29 cellular contexts compared by ENCODE assay signal in the genomic region with DNA sequence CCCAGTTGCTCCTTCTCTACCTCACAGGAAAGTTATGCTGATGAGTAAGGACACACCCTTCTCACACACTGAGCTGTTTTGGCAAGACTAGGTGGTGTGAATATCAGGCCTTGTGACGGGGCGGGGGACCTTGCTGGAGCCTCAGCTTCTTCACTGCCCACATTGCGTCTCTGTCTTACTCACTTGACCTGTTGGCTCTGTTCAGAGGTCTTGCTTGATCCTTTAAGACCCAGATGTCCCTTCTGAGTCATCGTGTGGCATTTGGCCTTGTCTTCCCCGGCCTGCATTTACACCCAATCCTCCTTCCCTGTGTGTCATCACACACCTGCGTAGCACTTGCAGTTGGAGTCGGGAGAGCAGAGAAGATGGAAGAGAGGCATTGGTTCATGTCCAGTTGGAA. TPM values are rescaled to one million over a fixed set of nuclear protein-coding genes. Genes with fewer than 3 reads are reported as not detected.
DNase-seq lines count a peak whose midpoint lies in the region; ATAC-seq, FAIRE-seq and TF ChIP-seq lines count a peak whose summit lies in the region.
"Had no signal": no experiment of that assay in that cellular context is flagged by ENCODE, and none has a peak within 500 bp of the region (broad histone marks: within the 10 kb centered on the region; RNA-seq: fewer than 3 reads in every experiment).

No MANE protein-coding gene starts in this region.

- no peak overlapping the region for H3K4me3 Mint-ChIP-seq in progenitor cell of endocrine pancreas (ENCODE audit: low read depth)
- H3K4me3 Mint-ChIP-seq in activated CD4-positive, alpha-beta memory T cell treated with anti-CD3 and anti-CD28 coated beads for 36 hours = no peak overlapping the region
- H3K4me3 Mint-ChIP-seq: activated CD4-positive, alpha-beta T cell treated with anti-CD3 and anti-CD28 coated beads, Interleukin-2, amount 10 ng/mL, durations not matched to agents 7 days and 5 days; activated naive CD8-positive, alpha-beta T cell treated with anti-CD3 and anti-CD28 coated beads, Interleukin-2, amount 50 U/mL, for 24 hours; endodermal cell; naive B cell; stimulated activated memory B cell treated with anti-CD40 and anti-IgM and Interleukin-4, amounts not matched to agents 10 μg/mL and 1 μg/mL and 100 μg/mL, for 72 hours had no signal

- no peak for ATAC-seq in left lobe of liver
- ATAC-seq: activated naive CD8-positive, alpha-beta T cell treated with anti-CD3 and anti-CD28 coated beads, Interleukin-2, amount 50 U/mL, for 24 hours; stimulated activated memory B cell treated with anti-CD40 and anti-IgM and Interleukin-4, amounts not matched to agents 10 μg/mL and 1 μg/mL and 100 μg/mL, for 72 hours had no signal

- H3K9me2 ChIP-seq in GM23248 (ENCODE audit: insufficient read depth) = no peaks in the 10 kb centered on the region

- H3K36me3 ChIP-seq in GM23248 (ENCODE audit: low read depth) = no peaks in the 10 kb centered on the region
- no peaks in the 10 kb centered on the region for H3K36me3 ChIP-seq in MG63
- H3K36me3 ChIP-seq in bronchial epithelial cell (ENCODE audit: control insufficient read depth, insufficient read depth, low read length) = no peaks in the 10 kb centered on the region
- no peaks in the 10 kb centered on the region for H3K36me3 ChIP-seq in WERI-Rb-1
- H3K36me3 ChIP-seq: sigmoid colon, thoracic aorta had no signal

- intact Hi-C loops in activated CD4-positive, alpha-beta memory T cell treated with anti-CD3 and anti-CD28 coated beads for 36 hours (cut with micrococcal nuclease) = no loop called here

- no peaks in the 10 kb centered on the region for H3K4me1 Mint-ChIP-seq in progenitor cell of endocrine pancreas (ENCODE audit: low read depth)
- peaks cover 3% of the 10 kb centered on the region for H3K4me1 Mint-ChIP-seq in activated CD4-positive, alpha-beta memory T cell treated with anti-CD3 and anti-CD28 coated beads for 36 hours (ENCODE audit: low read depth)
- H3K4me1 Mint-ChIP-seq: endodermal cell had no signal

- no peaks in the 10 kb centered on the region for H3K27me3 Mint-ChIP-seq in progenitor cell of endocrine pancreas
- H3K27me3 Mint-ChIP-seq in activated CD4-positive, alpha-beta memory T cell treated with anti-CD3 and anti-CD28 coated beads for 36 hours = no peaks in the 10 kb centered on the region
- H3K27me3 Mint-ChIP-seq: naive B cell; stimulated activated memory B cell treated with anti-CD40 and anti-IgM and Interleukin-4, amounts not matched to agents 10 μg/mL and 1 μg/mL and 100 μg/mL, for 72 hours had no signal

- POLR2A ChIA-PET in activated CD4-positive, alpha-beta memory T cell treated with anti-CD3 and anti-CD28 coated beads for 36 hours (lab: Charles Lee) = no interaction called here

- WGBS in GM23248 (ENCODE audit: low coverage in 1 of 2, low lambda C conversion rate in 2 of 2, missing lambda C conversion rate in 2 of 2), 2 experiments = 51 to 62% methylated on average over 7 of the region's 7 CpGs

- H3K27ac ChIP-seq in GM23248 (no peak overlapping the region), WERI-Rb-1 (no peak overlapping the region)
- H3K27ac ChIP-seq: coronary artery, hepatocyte, parathyroid adenoma, sigmoid colon, thoracic aorta had no signal

- FAIRE-seq in bronchial epithelial cell (lab: Jason Lieb, UNC) = peak; percentile 97
- FAIRE-seq: GM12892, islet of Langerhans had no signal

- H3K9ac ChIP-seq in GM23248 = no peak overlapping the region
- H3K9ac ChIP-seq: parathyroid adenoma had no signal

- no peaks in the 10 kb centered on the region for H4K20me1 ChIP-seq in GM23248 (ENCODE audit: insufficient read depth)

- H3K9me3 Mint-ChIP-seq in progenitor cell of endocrine pancreas (ENCODE audit: low read depth) = no peaks in the 10 kb centered on the region
- H3K9me3 Mint-ChIP-seq in activated CD4-positive, alpha-beta memory T cell treated with anti-CD3 and anti-CD28 coated beads for 36 hours = peaks cover 3% of the 10 kb centered on the region
- H3K9me3 Mint-ChIP-seq: activated CD4-positive, alpha-beta T cell treated with anti-CD3 and anti-CD28 coated beads, Interleukin-2, amount 10 ng/mL, durations not matched to agents 7 days and 5 days; activated naive CD8-positive, alpha-beta T cell treated with anti-CD3 and anti-CD28 coated beads, Interleukin-2, amount 50 U/mL, for 24 hours; endodermal cell had no signal

- H3K27me3 ChIP-seq in GM23248 (replicated peaks; ENCODE audit: insufficient read depth) (peaks cover 3% of the 10 kb centered on the region; the same call in 1 of the 2 replicates), MG63 (no peaks in the 10 kb centered on the region), bronchial epithelial cell (ENCODE audit: control insufficient read depth, insufficient read depth, low read length) (no peaks in the 10 kb centered on the region), WERI-Rb-1 (ENCODE audit: insufficient read depth, low read depth, severe bottlenecking) (no peaks in the 10 kb centered on the region)
- H3K27me3 ChIP-seq: hepatocyte, sigmoid colon had no signal

- TF ChIP-seq CTCF in bronchial epithelial cell (IDR thresholded peaks at IDR 0.05; ENCODE audit: insufficient read depth, low read length, severe bottlenecking) = no peak
- no peak for TF ChIP-seq CTCF in progenitor cell of endocrine pancreas (IDR thresholded peaks at IDR 0.05; ENCODE audit: unreplicated experiment)
- TF ChIP-seq CTCF in WERI-Rb-1 (IDR thresholded peaks at IDR 0.05; ENCODE audit: low read depth, low read length) = no peak

- CTCF ChIA-PET in activated CD4-positive, alpha-beta memory T cell treated with anti-CD3 and anti-CD28 coated beads for 36 hours (lab: Charles Lee) = interaction anchor here (1.3 kb wide), 1 partner anchor 100 kb away, joined by 4 read pairs; no protein-coding TSS in a partner anchor

- in situ Hi-C loops in GM23248 (cut with MboI) = no loop called here

- H2AFZ ChIP-seq in GM23248 = no peak overlapping the region
- H2AFZ ChIP-seq: hepatocyte, parathyroid adenoma had no signal

- H3K9me3 ChIP-seq in GM23248 (ENCODE audit: low read depth) (no peaks in the 10 kb centered on the region), MG63 (no peaks in the 10 kb centered on the region), WERI-Rb-1 (ENCODE audit: severe bottlenecking) (no peaks in the 10 kb centered on the region)
- H3K9me3 ChIP-seq: sigmoid colon, thoracic aorta had no signal

- no peaks in the 10 kb centered on the region for H3K79me2 ChIP-seq in GM23248 (ENCODE audit: insufficient read depth)
- H3K79me2 ChIP-seq: hepatocyte, parathyroid adenoma had no signal

- no peak overlapping the region for H3K4me2 ChIP-seq in GM23248 (ENCODE audit: unreplicated experiment)
- H3K4me2 ChIP-seq: hepatocyte had no signal

- H3K4me3 ChIP-seq in GM23248 (no peak overlapping the region), MG63 (no peak overlapping the region), bronchial epithelial cell (ENCODE audit: low read depth, low read length) (no peak overlapping the region), WERI-Rb-1 (ENCODE audit: low read depth, low read length) (no peak overlapping the region)
- H3K4me3 ChIP-seq: coronary artery, hepatocyte, sigmoid colon, thoracic aorta had no signal

- no peaks in the 10 kb centered on the region for H3K36me3 Mint-ChIP-seq in progenitor cell of endocrine pancreas (ENCODE audit: insufficient read depth)
- no peaks in the 10 kb centered on the region for H3K36me3 Mint-ChIP-seq in activated CD4-positive, alpha-beta memory T cell treated with anti-CD3 and anti-CD28 coated beads for 36 hours
- H3K36me3 Mint-ChIP-seq: stimulated activated memory B cell treated with anti-CD40 and anti-IgM and Interleukin-4, amounts not matched to agents 10 μg/mL and 1 μg/mL and 100 μg/mL, for 72 hours had no signal

- H3F3A ChIP-seq in GM23248 (ENCODE audit: insufficient read depth) = no peaks in the 10 kb centered on the region

- no peaks in the 10 kb centered on the region for H3K4me1 ChIP-seq in GM23248 (ENCODE audit: insufficient read depth)
- H3K4me1 ChIP-seq: parathyroid adenoma, sigmoid colon had no signal

- no peak overlapping the region for H3K27ac Mint-ChIP-seq in progenitor cell of endocrine pancreas
- H3K27ac Mint-ChIP-seq in activated CD4-positive, alpha-beta memory T cell treated with anti-CD3 and anti-CD28 coated beads for 36 hours = no peak overlapping the region
- H3K27ac Mint-ChIP-seq: activated CD4-positive, alpha-beta T cell treated with anti-CD3 and anti-CD28 coated beads, Interleukin-2, amount 10 ng/mL, durations not matched to agents 7 days and 5 days; activated naive CD8-positive, alpha-beta T cell treated with anti-CD3 and anti-CD28 coated beads, Interleukin-2, amount 50 U/mL, for 24 hours; endodermal cell; stimulated activated memory B cell treated with anti-CD40 and anti-IgM and Interleukin-4, amounts not matched to agents 10 μg/mL and 1 μg/mL and 100 μg/mL, for 72 hours had no signal

- DNase-seq in GM23248 = peak; percentile 65
- DNase-seq in MG63 = peak; percentile 56
- DNase-seq in bronchial epithelial cell (ENCODE audit: low read depth) = peak; percentile 96
- DNase-seq in left lobe of liver (ENCODE audit: low spot score) = peak; percentile 11
- DNase-seq in progenitor cell of endocrine pancreas (ENCODE audit: low spot score, unreplicated experiment) = no peak
- no peak for DNase-seq in pons (ENCODE audit: low spot score)
- DNase-seq in activated CD4-positive, alpha-beta memory T cell treated with anti-CD3 and anti-CD28 coated beads for 36 hours = no peak
- DNase-seq in WERI-Rb-1 = no peak
- DNase-seq: activated CD4-positive, alpha-beta T cell treated with anti-CD3 and anti-CD28 coated beads, Interleukin-2, amount 10 ng/mL, durations not matched to agents 7 days and 5 days; activated CD8-positive, alpha-beta memory T cell treated with anti-CD3 and anti-CD28 coated beads, Interleukin-2, amount 50 U/mL, for 48 hours; activated effector memory CD4-positive, alpha-beta T cell treated with Interleukin-2 at 50 U/mL for 16 hours; activated naive CD8-positive, alpha-beta T cell treated with anti-CD3 and anti-CD28 coated beads, Interleukin-2, amount 50 U/mL, for 24 hours; DMS79; H7; mesenchymal stem cell; naive B cell; NCI-H1436 treated with DMSO at 0.1 percent for 48 hours; NCI-H524 treated with DMSO at 0.1 percent for 48 hours; SIG-M5; sigmoid colon; T-helper 1 cell had no signal

RNA-seq across cellular contexts. Expression of gene PRND, which starts 8.3 kb away (rescaled TPM):
- total RNA-seq in GM23248 (2014; rRNA removed; shearing (Covaris generic)) = not detected in 2 replicates
- polyA plus RNA-seq in GM23248 (2016; fragmentation: Nextera tagmentation; extraction: Ambion mirVana) = not detected in 2 replicates
- not detected in 2 replicates for total RNA-seq in MG63 (2014; rRNA removed; shearing (Covaris generic); ENCODE audit: low replicate concordance)
- total RNA-seq in bronchial epithelial cell = not detected in 2 replicates
- not detected for total RNA-seq in left lobe of liver
- not detected in 2 replicates for total RNA-seq in progenitor cell of endocrine pancreas
- total RNA-seq in activated CD4-positive, alpha-beta memory T cell treated with anti-CD3 and anti-CD28 coated beads for 36 hours = not detected
- total RNA-seq: activated CD4-positive, alpha-beta T cell treated with anti-CD3 and anti-CD28 coated beads, Interleukin-2, amount 10 ng/mL, durations not matched to agents 7 days and 5 days; thoracic aorta had no signal

RNA-seq across cellular contexts. Expression of gene PRNP, which starts 27.1 kb away (rescaled TPM):
- 388 and 407 TPM in 2 replicates for total RNA-seq in GM23248 (2014; rRNA removed; shearing (Covaris generic))
- polyA plus RNA-seq in GM23248 (2016; fragmentation: Nextera tagmentation; extraction: Ambion mirVana) = 498 and 506 TPM in 2 replicates
- 144 and 147 TPM in 2 replicates for total RNA-seq in MG63 (2014; rRNA removed; shearing (Covaris generic); ENCODE audit: low replicate concordance)
- total RNA-seq in bronchial epithelial cell = 764 and 840 TPM in 2 replicates
- total RNA-seq in left lobe of liver = 20.5 TPM
- total RNA-seq in progenitor cell of endocrine pancreas = 14.5 and 16.9 TPM in 2 replicates
- total RNA-seq in activated CD4-positive, alpha-beta memory T cell treated with anti-CD3 and anti-CD28 coated beads for 36 hours = 10 to 100 TPM; 53.2 to 54.6 TPM

Comparison
In these comparisons a context has a peak if more than half of its experiments do, and no peak if none do; other contexts are left out.
1. DNase-seq: peak in GM23248 (single experiment), MG63 (single experiment), bronchial epithelial cell (single experiment) and left lobe of liver (single experiment); none in progenitor cell of endocrine pancreas (single experiment), pons (single experiment), activated CD4-positive, alpha-beta memory T cell treated with anti-CD3 and anti-CD28 coated beads for 36 hours (single experiment) and WERI-Rb-1 (single experiment).